7 cellular contexts compared by ENCODE assay signal in genomic region chr1:10867138-10867721, GRCh38.
DNase-seq lines count a peak whose midpoint lies in the region; ATAC-seq, FAIRE-seq and TF ChIP-seq lines count a peak whose summit lies in the region.

No MANE protein-coding gene starts in this region.

- intact Hi-C loops in activated B cell treated with CpG ODN at 0.5 μM for 24 hours (cut with micrococcal nuclease), result loop anchor here (1.0 to 5.0 kb wide), 4 partner anchors 175 to 490 kb away; partner anchors contain the start of gene CENPS

- POLR2A ChIA-PET in activated B cell treated with CpG ODN at 0.5 μM for 24 hours (lab: Charles Lee), result interaction anchor here (2.0 kb wide), 1 partner anchor 372 kb away, joined by 4 read pairs; no protein-coding TSS in a partner anchor

- H3K4me1 Mint-ChIP-seq in activated B cell treated with CpG ODN at 0.5 μM for 24 hours, result peaks cover 12% of the 10 kb centered on the region

- no peak for FAIRE-seq in bronchial epithelial cell (lab: Jason Lieb, UNC)

- DNase-seq in GM12864 (ENCODE audit: low read depth) (no peak), NAMALWA (ENCODE audit: low spot score) (peak; percentile 74), activated B cell treated with CpG ODN at 0.5 μM for 24 hours (peak; percentile 66), bronchial epithelial cell (ENCODE audit: low read depth) (no peak), left lobe of liver (ENCODE audit: low spot score) (peak; percentile 58)
- peak; percentile 61 to 68 for DNase-seq in stimulated activated CD4-positive, alpha-beta T cell treated with anti-CD3 and anti-CD28 coated beads, Interleukin-4, amount 100 ng/mL, for 4 hours

- no peak overlapping the region for H3K27ac Mint-ChIP-seq in activated B cell treated with CpG ODN at 0.5 μM for 24 hours

- peaks cover 58% of the 10 kb centered on the region for H3K27me3 Mint-ChIP-seq in activated B cell treated with CpG ODN at 0.5 μM for 24 hours

- ATAC-seq in activated B cell treated with CpG ODN at 0.5 μM for 24 hours (ENCODE audit: low read depth), result peak; percentile 81
- peak; percentile 95 for ATAC-seq in left lobe of liver
- ATAC-seq in HG03196 (IDR thresholded peaks at IDR 0.05; ENCODE audit: unreplicated experiment), result no peak

- peaks cover 5% of the 10 kb centered on the region for H3K27me3 ChIP-seq in bronchial epithelial cell (ENCODE audit: control insufficient read depth, insufficient read depth, low read length)

- CTCF ChIA-PET in activated B cell treated with CpG ODN at 0.5 μM for 24 hours (lab: Charles Lee), result interaction anchor here (1.6 to 3.4 kb wide), 2 partner anchors 373 to 437 kb away, joined by 4 to 19 read pairs; partner anchors contain the start of gene CENPS

- H3K36me3 ChIP-seq in bronchial epithelial cell (ENCODE audit: control insufficient read depth, insufficient read depth, low read length), result no peaks in the 10 kb centered on the region

- peak overlapping the region; percentile 6; the same call in 1 of the 2 replicates for H3K4me3 ChIP-seq in GM12864 (ENCODE audit: low read depth, low read length)
- H3K4me3 ChIP-seq in bronchial epithelial cell (ENCODE audit: low read depth, low read length), result peak overlapping the region; percentile 42

- peak; percentile 63 for TF ChIP-seq CTCF in GM12864 (IDR thresholded peaks at IDR 0.05; ENCODE audit: low read depth, low read length, missing control alignments)
- no peak for TF ChIP-seq CTCF in activated B cell treated with CpG ODN at 0.5 μM for 24 hours (IDR thresholded peaks at IDR 0.05)
- TF ChIP-seq CTCF in bronchial epithelial cell (IDR thresholded peaks at IDR 0.05; ENCODE audit: insufficient read depth, low read length, severe bottlenecking), result peak; percentile 35

- H3K9me3 Mint-ChIP-seq in activated B cell treated with CpG ODN at 0.5 μM for 24 hours, result no peaks in the 10 kb centered on the region

- H3K36me3 Mint-ChIP-seq in activated B cell treated with CpG ODN at 0.5 μM for 24 hours (ENCODE audit: low read depth), result no peaks in the 10 kb centered on the region

- no peak overlapping the region for H3K4me3 Mint-ChIP-seq in activated B cell treated with CpG ODN at 0.5 μM for 24 hours

Comparison
In these comparisons a context has a peak if more than half of its experiments do, and no peak if none do; other contexts are left out.
1. DNase-seq: peak in NAMALWA (single experiment), activated B cell treated with CpG ODN at 0.5 μM for 24 hours (single experiment), left lobe of liver (single experiment) and stimulated activated CD4-positive, alpha-beta T cell treated with anti-CD3 and anti-CD28 coated beads, Interleukin-4, amount 100 ng/mL, for 4 hours (2 of 2); none in GM12864 (single experiment) and bronchial epithelial cell (single experiment).